ENCODE assay signal across 9 cellular contexts in the genomic region with DNA sequence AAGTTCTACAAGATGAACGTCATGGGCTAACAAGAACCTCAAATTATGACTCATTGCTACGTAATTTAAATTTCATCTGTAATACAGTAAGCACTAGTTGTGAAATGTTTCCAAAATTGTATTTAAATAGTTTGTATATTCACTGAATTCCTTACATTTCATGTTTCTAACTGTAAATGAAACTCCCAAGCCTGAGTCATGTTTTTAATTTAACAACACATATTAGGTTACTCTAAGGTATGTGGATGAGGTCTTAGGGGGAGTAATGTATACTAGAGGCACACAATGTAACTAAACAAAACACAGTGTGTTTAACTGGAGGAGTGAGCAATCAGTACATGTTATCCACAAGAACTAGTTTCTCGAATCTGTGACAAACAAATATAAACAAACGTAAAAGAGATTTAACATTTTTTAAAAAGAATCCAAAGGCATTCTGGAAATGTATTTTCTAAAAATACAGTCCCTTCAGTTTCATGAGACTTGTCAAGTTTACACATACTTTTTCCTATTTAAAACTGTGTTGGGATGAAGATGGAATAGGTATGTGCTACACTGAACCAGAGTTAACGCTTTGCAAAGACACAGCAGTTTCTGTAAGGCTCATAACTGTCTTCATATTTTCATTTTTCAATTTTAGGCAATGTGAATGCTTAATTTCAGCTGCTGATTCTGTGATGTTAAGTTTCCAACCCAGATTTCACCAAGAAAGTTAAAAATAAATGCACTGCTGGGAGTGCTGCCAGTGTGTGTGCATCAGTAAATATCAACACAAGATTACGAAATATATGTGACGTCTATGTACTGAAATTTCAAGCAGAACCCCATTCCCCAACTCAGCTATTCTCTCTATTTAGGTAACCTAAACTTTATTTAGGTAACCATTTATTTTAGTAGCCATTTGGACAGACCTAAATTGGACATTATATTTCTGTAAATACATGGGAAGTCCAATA. TPM values are rescaled to one million over a fixed set of nuclear protein-coding genes. Genes with fewer than 3 reads are reported as not detected.
DNase-seq lines count a peak whose midpoint lies in the region; ATAC-seq and TF ChIP-seq lines count a peak whose summit lies in the region.
"Had no signal": no experiment of that assay in that cellular context is flagged by ENCODE, and none has a peak within 500 bp of the region (broad histone marks: within the 10 kb centered on the region; RNA-seq: fewer than 3 reads in every experiment).

No MANE protein-coding gene starts in this region.

- no peaks in the 10 kb centered on the region for H3K27me3 Mint-ChIP-seq in stimulated activated memory B cell treated with anti-CD40 and anti-IgM and Interleukin-4, amounts not matched to agents 10 μg/mL and 1 μg/mL and 100 μg/mL, for 72 hours

- peaks cover 3% of the 10 kb centered on the region for H3K9me3 ChIP-seq in left ventricle myocardium inferior (replicated peaks)

- DNase-seq in HCEC 1CT (peak; percentile 99), amniotic epithelial cell (ENCODE audit: low read depth) (peak; percentile 93), left ventricle myocardium inferior (no peak), cerebellar nuclear complex (lab: John Stamatoyannopoulos, UW) (no peak), left colon (no peak)
- no peak for DNase-seq in stimulated activated CD4-positive, alpha-beta T cell treated with anti-CD3 and anti-CD28 coated beads, Interleukin-4, amount 100 ng/mL, for 1 hour
- no peak for DNase-seq in activated CD8-positive, alpha-beta memory T cell treated with anti-CD3 and anti-CD28 coated beads, Interleukin-2, amount 50 U/mL, for 4 hours

- H3K36me3 ChIP-seq in left ventricle myocardium inferior = peaks cover 16% of the 10 kb centered on the region

- peaks cover 32% of the 10 kb centered on the region for H3K4me1 Mint-ChIP-seq in stimulated activated memory B cell treated with anti-CD40 and anti-IgM and Interleukin-4, amounts not matched to agents 10 μg/mL and 1 μg/mL and 100 μg/mL, for 72 hours

- TF ChIP-seq CTCF in left ventricle myocardium inferior (IDR thresholded peaks at IDR 0.05; ENCODE audit: borderline replicate concordance) = no peak

- H3K36me3 Mint-ChIP-seq in stimulated activated memory B cell treated with anti-CD40 and anti-IgM and Interleukin-4, amounts not matched to agents 10 μg/mL and 1 μg/mL and 100 μg/mL, for 72 hours = peaks cover 52% of the 10 kb centered on the region

- H3K27me3 ChIP-seq in left ventricle myocardium inferior (ENCODE audit: low read depth) = no peaks in the 10 kb centered on the region

- no peaks in the 10 kb centered on the region for H3K9me3 Mint-ChIP-seq in stimulated activated memory B cell treated with anti-CD40 and anti-IgM and Interleukin-4, amounts not matched to agents 10 μg/mL and 1 μg/mL and 100 μg/mL, for 72 hours

- ATAC-seq in stimulated activated memory B cell treated with anti-CD40 and anti-IgM and Interleukin-4, amounts not matched to agents 10 μg/mL and 1 μg/mL and 100 μg/mL, for 72 hours = no peak
- ATAC-seq in left colon = no peak

- H3K4me3 ChIP-seq in left ventricle myocardium inferior = no peak overlapping the region
- H3K4me3 ChIP-seq: lung had no signal

- no peak overlapping the region for H3K4me3 Mint-ChIP-seq in stimulated activated memory B cell treated with anti-CD40 and anti-IgM and Interleukin-4, amounts not matched to agents 10 μg/mL and 1 μg/mL and 100 μg/mL, for 72 hours

- H3K4me1 ChIP-seq in left ventricle myocardium inferior = peaks cover 72% of the 10 kb centered on the region

- H3K27ac Mint-ChIP-seq in stimulated activated memory B cell treated with anti-CD40 and anti-IgM and Interleukin-4, amounts not matched to agents 10 μg/mL and 1 μg/mL and 100 μg/mL, for 72 hours = peak overlapping the region; percentile 71

- H3K27ac ChIP-seq in left ventricle myocardium inferior (replicated peaks) = peak overlapping the region; percentile 83

- intact Hi-C loops in left ventricle myocardium inferior (cut with micrococcal nuclease) = no loop called here
- intact Hi-C loops in left colon (cut with DNase I, micrococcal nuclease) = no loop called here

RNA-seq across cellular contexts. Expression of gene PITPNB, which starts 52.6 kb away (rescaled TPM):
- total RNA-seq in left ventricle myocardium inferior (60.0 TPM), left colon (10 to 100 TPM; 44.4 to 46.7 TPM)

Comparison
In these comparisons a context has a peak if more than half of its experiments do, and no peak if none do; other contexts are left out.
1. DNase-seq: peak in HCEC 1CT (single experiment) and amniotic epithelial cell (single experiment); none in left ventricle myocardium inferior (single experiment), cerebellar nuclear complex (0 of 2), stimulated activated CD4-positive, alpha-beta T cell treated with anti-CD3 and anti-CD28 coated beads, Interleukin-4, amount 100 ng/mL, for 1 hour (single experiment), activated CD8-positive, alpha-beta memory T cell treated with anti-CD3 and anti-CD28 coated beads, Interleukin-2, amount 50 U/mL, for 4 hours (single experiment) and left colon (0 of 2).